ENCODE assay signal across 8 cellular contexts in genomic region chr12:121536929-121537813, GRCh38. TPM values are rescaled to one million over a fixed set of nuclear protein-coding genes. Genes with fewer than 3 reads are reported as not detected.
DNase-seq lines count a peak whose midpoint lies in the region; ATAC-seq, FAIRE-seq and TF ChIP-seq lines count a peak whose summit lies in the region.

No MANE protein-coding gene starts in this region.

- TF ChIP-seq CTCF in left ventricle myocardium inferior (IDR thresholded peaks at IDR 0.05; ENCODE audit: borderline replicate concordance), result no peak

- ATAC-seq in GM21619 (IDR thresholded peaks at IDR 0.05; ENCODE audit: unreplicated experiment), result peak; percentile 54

- H3K27me3 ChIP-seq in SJSA1 (replicated peaks), result no peaks in the 10 kb centered on the region
- H3K27me3 ChIP-seq in left ventricle myocardium inferior (ENCODE audit: low read depth), result no peaks in the 10 kb centered on the region

- H3K4me1 ChIP-seq in SJSA1 (replicated peaks) (peaks cover 21% of the 10 kb centered on the region), left ventricle myocardium inferior (peaks cover 67% of the 10 kb centered on the region)

- H3K9me3 ChIP-seq in SJSA1 (replicated peaks) (no peaks in the 10 kb centered on the region), left ventricle myocardium inferior (replicated peaks) (no peaks in the 10 kb centered on the region)

- no peaks in the 10 kb centered on the region for H3K36me3 ChIP-seq in SJSA1
- peaks cover 3% of the 10 kb centered on the region for H3K36me3 ChIP-seq in left ventricle myocardium inferior

- no peak overlapping the region for H3K27ac ChIP-seq in SJSA1
- peak overlapping the region; percentile 100 for H3K27ac ChIP-seq in left ventricle myocardium inferior (replicated peaks)

- intact Hi-C loops in left ventricle myocardium inferior (cut with micrococcal nuclease), result loop anchor here (5.0 kb wide), 1 partner anchor 35 kb away; no protein-coding TSS in a partner anchor

- H3K4me3 ChIP-seq in SJSA1 (peak overlapping the region; percentile 47), left ventricle myocardium inferior (peak overlapping the region; percentile 89)

- DNase-seq in HuH-7.5 (ENCODE audit: low spot score) (peak; percentile 77), SJSA1 (ENCODE audit: low read depth in 1 of 2, low spot score in 2 of 2) (peak; percentile 28 to 51), amniotic epithelial cell (ENCODE audit: low read depth) (peak; percentile 51), left ventricle myocardium inferior (peak; percentile 90), pons (ENCODE audit: low spot score) (peak; percentile 86), cortex of kidney (lab: John Stamatoyannopoulos, UW) (no peak)

- peak; percentile 76 for FAIRE-seq in G401.6 (lab: Jason Lieb, UNC)

RNA-seq across cellular contexts. Expression of gene KDM2B, which starts 43.7 kb away (rescaled TPM):
- total RNA-seq in SJSA1 (2014; rRNA removed; shearing (Covaris generic)), result 15.2 and 22.0 TPM in 2 replicates
- 13.0 TPM for total RNA-seq in left ventricle myocardium inferior
